In the genomic region with DNA sequence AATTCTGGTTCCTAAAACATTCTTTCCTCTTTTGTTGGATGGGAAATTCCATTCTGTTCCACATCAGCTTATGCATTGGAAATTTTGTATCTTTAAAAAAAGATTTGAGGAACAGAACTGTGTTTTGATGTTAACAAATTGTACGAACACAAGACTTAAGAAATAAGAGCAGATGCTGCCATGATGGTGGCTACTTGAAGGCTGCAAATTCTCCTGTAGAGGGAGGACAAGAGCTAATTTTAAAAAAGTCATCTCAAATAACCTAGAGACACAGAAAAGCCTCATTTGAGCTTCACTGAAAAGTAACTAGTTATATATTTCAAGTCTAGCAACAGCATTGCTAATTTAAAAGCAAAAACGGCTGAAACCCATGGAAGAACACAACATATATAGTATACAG, we compare ENCODE assay signal across 9 cellular contexts. TPM values are rescaled to one million over a fixed set of nuclear protein-coding genes. Genes with fewer than 3 reads are reported as not detected.
DNase-seq lines count a peak whose midpoint lies in the region; ATAC-seq, FAIRE-seq and TF ChIP-seq lines count a peak whose summit lies in the region.
"Had no signal": no experiment of that assay in that cellular context is flagged by ENCODE, and none has a peak within 500 bp of the region (broad histone marks: within the 10 kb centered on the region; RNA-seq: fewer than 3 reads in every experiment).

No MANE protein-coding gene starts in this region.

- in situ Hi-C loops in GM12878 (cut with MboI), result no loop called here

- TF ChIP-seq POLR2A in GM12878 (IDR thresholded peaks at IDR 0.05; ENCODE audit: low read depth, low read length) (no peak), uterus (IDR thresholded peaks at IDR 0.05) (no peak)

- WGBS in GM12878 (ENCODE audit: insufficient coverage, insufficient replicate concordance, low lambda C conversion rate, missing lambda C conversion rate), result 72% methylated on average over 2 of the region's 2 CpGs

- H3K4me1 ChIP-seq in GM12878 (ENCODE audit: control insufficient read depth, insufficient read depth, low read length) (no peaks in the 10 kb centered on the region), uterus (no peaks in the 10 kb centered on the region)

- H3K27me3 Mint-ChIP-seq in nephron (ENCODE audit: low read depth), result no peaks in the 10 kb centered on the region

- DNase-seq in NCI-H1092 treated with DMSO at 0.1 percent for 48 hours (lab: John Stamatoyannopoulos, UW) (peak; percentile 11), NCI-H1092 (lab: John Stamatoyannopoulos, UW) (no peak), GM12878 (ENCODE audit: low read depth, low spot score) (no peak), NK-92 (lab: John Stamatoyannopoulos, UW; ENCODE audit: unreplicated experiment) (no peak), uterus (no peak)
- DNase-seq in activated effector memory CD4-positive, alpha-beta T cell treated with Interleukin-2 at 50 U/mL for 16 hours, result no peak

- H3K4me2 ChIP-seq in GM12878 (ENCODE audit: control insufficient read depth, insufficient read depth), result no peak overlapping the region

- intact Hi-C loops in GM12878 (cut with micrococcal nuclease; ENCODE audit: unreplicated experiment) (no loop called here), uterus (cut with DNase I; ENCODE audit: low total_unique reads) (no loop called here)

- RAD21 ChIA-PET in GM12878 (lab: Charles Lee; ENCODE audit: unreplicated experiment), result interaction anchor here (0.6 to 1.5 kb wide), 3 partner anchors 50 to 289 kb away, joined by 3 to 5 read pairs (median 3); partner anchors contain the start of gene MRPS33

- no peak overlapping the region for H3K4me3 Mint-ChIP-seq in nephron
- H3K4me3 Mint-ChIP-seq: stimulated activated effector memory CD8-positive, alpha-beta T cell treated with anti-CD3 and anti-CD28 coated beads, Interleukin-12 subunit alpha, Interleukin-12 subunit beta, amount 100 ng/mL, for 72 hours had no signal

- H3K36me3 ChIP-seq in GM12878 (ENCODE audit: control insufficient read depth in 2 of 2, insufficient read depth in 2 of 2, low read length in 1 of 2) (no peaks in the 10 kb centered on the region), uterus (no peaks in the 10 kb centered on the region)

- H2AFZ ChIP-seq in GM12878 (ENCODE audit: control insufficient read depth, low read depth, low read length), result no peak overlapping the region

- H3K36me3 Mint-ChIP-seq in nephron (ENCODE audit: low read depth), result peaks cover 17% of the 10 kb centered on the region

- H3K9me3 ChIP-seq in GM12878 (replicated peaks; ENCODE audit: control insufficient read depth, insufficient read depth, low read length) (no peaks in the 10 kb centered on the region), uterus (no peaks in the 10 kb centered on the region)

- H4K20me1 ChIP-seq in GM12878 (ENCODE audit: control insufficient read depth, insufficient read depth), result no peaks in the 10 kb centered on the region; the same call in 1 of the 2 replicates

- no peaks in the 10 kb centered on the region for H3K79me2 ChIP-seq in GM12878 (ENCODE audit: control insufficient read depth, insufficient read depth, low read length)

- H3K4me3 ChIP-seq in GM12878 (no peak overlapping the region), uterus (no peak overlapping the region)

- no peaks in the 10 kb centered on the region for H3K4me1 Mint-ChIP-seq in nephron

- FAIRE-seq in GM12878 (lab: Jason Lieb, UNC), result peak; percentile 7

- peak; percentile 72 for TF ChIP-seq CTCF in LNCAP (IDR thresholded peaks at IDR 0.05)
- TF ChIP-seq CTCF in GM12878 (IDR thresholded peaks at IDR 0.05 in 2 of 3, conservative IDR thresholded peaks at IDR 0.05 in 1 of 3; ENCODE audit: control insufficient read depth in 2 of 3, extremely low read depth in 1 of 3, insufficient read depth in 1 of 3, low read depth in 3 of 3, low read length in 3 of 3), result peak; percentile 16 to 31 (median 29); a peak in 4 of 6 replicates
- TF ChIP-seq CTCF in nephron (IDR thresholded peaks at IDR 0.05; ENCODE audit: unreplicated experiment in 3 of 3), result peak; percentile 22 to 35 (median 34)
- TF ChIP-seq CTCF in uterus (IDR thresholded peaks at IDR 0.05), result no peak

- no peak overlapping the region for H3K9ac ChIP-seq in GM12878 (ENCODE audit: control insufficient read depth, insufficient read depth, low read length)

- no peaks in the 10 kb centered on the region for H3K27me3 ChIP-seq in GM12878 (replicated peaks in 1 of 2; ENCODE audit: control insufficient read depth in 2 of 2, insufficient read depth in 2 of 2, low read length in 1 of 2)
- H3K27me3 ChIP-seq in uterus, result no peaks in the 10 kb centered on the region

- TF ChIP-seq RAD21 in GM12878 (IDR thresholded peaks at IDR 0.05; ENCODE audit: insufficient read depth, low read depth, low read length), result peak; percentile 34; the same call in 1 of the 2 replicates

- BruUV-seq in GM12878 (replicated peaks; lab: Mats Ljungman, UMichigan), result no TSS peak

- SMC1A ChIA-PET in GM12878 (lab: Charles Lee; ENCODE audit: uncharacterized antibody, unreplicated experiment), result interaction anchor here (0.6 to 1.3 kb wide), 8 partner anchors 12 to 443 kb away, joined by 3 to 5 read pairs (median 4); partner anchors contain the start of gene NDUFB2

- no peak overlapping the region for H3K27ac ChIP-seq in GM12878 (ENCODE audit: control insufficient read depth, insufficient read depth)
- H3K27ac ChIP-seq in uterus, result no peak overlapping the region

- H3K9me3 Mint-ChIP-seq in nephron, result no peaks in the 10 kb centered on the region
- H3K9me3 Mint-ChIP-seq: stimulated activated effector memory CD8-positive, alpha-beta T cell treated with anti-CD3 and anti-CD28 coated beads, Interleukin-12 subunit alpha, Interleukin-12 subunit beta, amount 100 ng/mL, for 72 hours had no signal

- no peak for TF ChIP-seq EP300 in GM12878 (IDR thresholded peaks at IDR 0.05; ENCODE audit: borderline replicate concordance in 1 of 2, control insufficient read depth in 1 of 2, low read depth in 2 of 2, low read length in 2 of 2)

- ATAC-seq in GM12878, result no peak
- ATAC-seq: stimulated activated effector memory CD8-positive, alpha-beta T cell treated with anti-CD3 and anti-CD28 coated beads, Interleukin-12 subunit alpha, Interleukin-12 subunit beta, amount 100 ng/mL, for 72 hours had no signal

- POLR2A ChIA-PET in GM12878 (lab: Charles Lee), result interaction anchor here (0.6 kb wide), 1 partner anchor 387 kb away, joined by 4 read pairs; no protein-coding TSS in a partner anchor

- H3K27ac Mint-ChIP-seq in nephron, result no peak overlapping the region
- H3K27ac Mint-ChIP-seq: stimulated activated effector memory CD8-positive, alpha-beta T cell treated with anti-CD3 and anti-CD28 coated beads, Interleukin-12 subunit alpha, Interleukin-12 subunit beta, amount 100 ng/mL, for 72 hours had no signal

- CTCF ChIA-PET in GM12878 (lab: Yijun Ruan, JAX), result interaction anchor here (0.6 to 1.9 kb wide), 8 partner anchors 9 to 1036 kb away, joined by 3 to 10 read pairs (median 5); partner anchors contain the start of gene MRPS33

TF ChIP-seq in GM12878, 131 proteins besides CTCF, POLR2A, EP300 and RAD21 (continues in another document):
- TF ChIP-seq SMC3 (IDR thresholded peaks at IDR 0.05; ENCODE audit: borderline replicate concordance, low read length), result peak; percentile 17; the same call in 1 of the 2 replicates

RNA-seq across cellular contexts. Expression of gene NDUFB2, which starts 29.8 kb away (rescaled TPM):
- total RNA-seq in GM12878 (2013; cell fraction: nucleolus; rRNA removed), result 32.0 and 32.8 TPM in 2 replicates
- 175 and 199 TPM in 2 replicates for total RNA-seq in GM12878 (2014; rRNA removed)
- total RNA-seq in GM12878 (2014; rRNA removed; fragmentation: Illumina TruSeq; extraction: Trizol), result 128 and 130 TPM in 2 replicates
- 184 and 186 TPM in 2 replicates for total RNA-seq in GM12878 (2021)
- polyA plus RNA-seq in GM12878 (2011; ENCODE audit: low read depth), result 185 TPM
- polyA plus RNA-seq in GM12878 (2011; rRNA removed), result 365 and 380 TPM in 2 replicates
- polyA plus RNA-seq in GM12878 (2011; cell fraction: cytosol; rRNA removed), result 681 and 759 TPM in 2 replicates
- polyA plus RNA-seq in GM12878 (2011; cell fraction: nucleus; rRNA removed), result 166 and 169 TPM in 2 replicates
- polyA plus RNA-seq in GM12878 (2012), result 152 and 162 TPM in 2 replicates
- 47.6 and 109 TPM in 2 replicates for polyA plus RNA-seq in GM12878 (2014; fragmentation: Illumina TruSeq; extraction: Trizol)
- polyA plus RNA-seq in GM12878 (2014; fragmentation: Nextera tagmentation; extraction: Ambion mirVana), result 1,000 to 10,000 TPM; 1,189 to 1,236 TPM
- polyA plus RNA-seq in GM12878 (2014; rRNA removed), result 268 and 280 TPM in 2 replicates
- polyA plus RNA-seq in GM12878 (2016; fragmentation: Nextera tagmentation; extraction: Ambion mirVana), result 100 to 1,000 TPM; 447 to 513 TPM
- 43.4 and 63.7 TPM in 2 replicates for polyA minus RNA-seq in GM12878 (2011; rRNA and poly(A)+ RNA removed)
- polyA minus RNA-seq in GM12878 (2011; cell fraction: cytosol; rRNA and poly(A)+ RNA removed), result 21.8 and 24.5 TPM in 2 replicates
- polyA minus RNA-seq in GM12878 (2011; cell fraction: nucleus; rRNA and poly(A)+ RNA removed), result 11.8 and 17.4 TPM in 2 replicates
- total RNA-seq in uterus, result 100 to 1,000 TPM in 3 of 4 donors, 10 to 100 TPM in 1; 29.5 to 349 (median 157) TPM

RNA-seq across cellular contexts. Expression of gene ADCK2, which starts 53.6 kb away (rescaled TPM):
- total RNA-seq in GM12878 (2013; cell fraction: nucleolus; rRNA removed), result 17.5 and 20.1 TPM in 2 replicates
- total RNA-seq in GM12878 (2014; rRNA removed) (18.1 and 18.7 TPM in 2 replicates), GM12878 (2014; rRNA removed; fragmentation: Illumina TruSeq; extraction: Trizol) (14.8 and 15.3 TPM in 2 replicates), GM12878 (2021) (19.4 and 20.1 TPM in 2 replicates), uterus (10 to 100 TPM; 13.2 to 24.3 (median 22.4) TPM)
- 6.8 TPM for polyA plus RNA-seq in GM12878 (2011; ENCODE audit: low read depth)
- polyA plus RNA-seq in GM12878 (2011; rRNA removed) (9.9 and 13.8 TPM in 2 replicates), GM12878 (2014; fragmentation: Illumina TruSeq; extraction: Trizol) (8.0 and 9.7 TPM in 2 replicates), GM12878 (2014; fragmentation: Nextera tagmentation; extraction: Ambion mirVana) (1 to 10 TPM in 1 of 2 experiments, under 1 TPM in 1; 0.52 to 2.2 TPM), GM12878 (2014; rRNA removed) (14.1 and 14.7 TPM in 2 replicates), GM12878 (2016; fragmentation: Nextera tagmentation; extraction: Ambion mirVana) (10 to 100 TPM in 1 of 2 experiments, 1 to 10 TPM in 1; 9.0 to 12.4 TPM)
- 12.5 and 15.9 TPM in 2 replicates for polyA plus RNA-seq in GM12878 (2011; cell fraction: cytosol; rRNA removed)
- polyA plus RNA-seq in GM12878 (2011; cell fraction: nucleus; rRNA removed), result 9.0 and 10.0 TPM in 2 replicates
- 11.7 and 14.9 TPM in 2 replicates for polyA plus RNA-seq in GM12878 (2012)
- 15.9 and 24.4 TPM in 2 replicates for polyA minus RNA-seq in GM12878 (2011; rRNA and poly(A)+ RNA removed)
- polyA minus RNA-seq in GM12878 (2011; cell fraction: cytosol; rRNA and poly(A)+ RNA removed), result 5.7 and 7.0 TPM in 2 replicates
- 5.9 and 8.1 TPM in 2 replicates for polyA minus RNA-seq in GM12878 (2011; cell fraction: nucleus; rRNA and poly(A)+ RNA removed)

Comparison
In these comparisons a context has a peak if more than half of its experiments do, and no peak if none do; other contexts are left out.
1. CTCF ChIP-seq: peak in LNCAP (single experiment), GM12878 (3 of 3) and nephron (3 of 3); none in uterus (0 of 4).